In the genomic region with DNA sequence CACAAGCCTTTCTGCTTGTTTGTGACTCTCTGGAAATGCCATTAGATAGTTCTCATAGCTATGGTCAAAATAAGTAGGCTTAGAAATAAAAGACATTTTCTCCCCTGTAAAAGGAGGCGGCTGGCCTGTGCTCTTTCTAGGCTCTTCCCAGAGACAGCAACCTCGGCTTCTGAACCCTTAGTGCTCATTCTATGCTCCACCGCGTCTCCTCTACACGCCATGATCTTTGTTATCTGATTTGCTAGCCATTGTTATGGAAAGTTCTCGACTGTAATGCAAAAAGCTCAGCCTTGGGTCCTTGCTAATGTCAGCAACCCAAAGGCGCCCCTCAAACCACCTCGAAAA, we compare ENCODE assay signal across 8 cellular contexts.
DNase-seq lines count a peak whose midpoint lies in the region; ATAC-seq and TF ChIP-seq lines count a peak whose summit lies in the region.

No MANE protein-coding gene starts in this region.

- ATAC-seq in GM18519 (IDR thresholded peaks at IDR 0.05; ENCODE audit: low FRiP score, unreplicated experiment) (peak; percentile 26), HG03175 (IDR thresholded peaks at IDR 0.05; ENCODE audit: unreplicated experiment) (peak; percentile 9), activated B cell treated with CpG ODN at 0.5 μM for 24 hours (ENCODE audit: low read depth) (peak; percentile 54), GM18858 (IDR thresholded peaks at IDR 0.05; ENCODE audit: unreplicated experiment) (no peak)

- peaks cover 41% of the 10 kb centered on the region for H3K4me1 Mint-ChIP-seq in activated B cell treated with CpG ODN at 0.5 μM for 24 hours
- peaks cover 31% of the 10 kb centered on the region for H3K4me1 Mint-ChIP-seq in neural progenitor cell

- peak; percentile 17 for DNase-seq in activated B cell treated with CpG ODN at 0.5 μM for 24 hours
- peak; percentile 35 for DNase-seq in fibroblast of mammary gland (ENCODE audit: low read depth)
- DNase-seq in neural progenitor cell (ENCODE audit: low spot score): peak; percentile 73
- DNase-seq in SKM-1 (lab: John Stamatoyannopoulos, UW; ENCODE audit: unreplicated experiment): no peak

- H3K9me3 Mint-ChIP-seq in activated B cell treated with CpG ODN at 0.5 μM for 24 hours (no peaks in the 10 kb centered on the region), neural progenitor cell (no peaks in the 10 kb centered on the region)

- intact Hi-C loops in activated B cell treated with CpG ODN at 0.5 μM for 24 hours (cut with micrococcal nuclease): loop anchor here (1.0 to 2.0 kb wide), 5 partner anchors 19 to 360 kb away; a partner anchor contains a TSS

- peaks cover 26% of the 10 kb centered on the region for H3F3A ChIP-seq in neural progenitor cell (ENCODE audit: low read depth)

- no peaks in the 10 kb centered on the region for H3K9me3 ChIP-seq in neural progenitor cell (ENCODE audit: low read depth)

- H3K79me2 ChIP-seq in ACC112 (ENCODE audit: control insufficient read depth, insufficient read depth, low read length, unreplicated experiment) (no peaks in the 10 kb centered on the region), neural progenitor cell (ENCODE audit: low read depth) (no peaks in the 10 kb centered on the region)

- no peak for TF ChIP-seq CTCF in activated B cell treated with CpG ODN at 0.5 μM for 24 hours (IDR thresholded peaks at IDR 0.05)
- TF ChIP-seq CTCF in fibroblast of mammary gland (conservative IDR thresholded peaks at IDR 0.05; ENCODE audit: control insufficient read depth, insufficient read depth, low read depth, low read length): no peak
- no peak for TF ChIP-seq CTCF in neural progenitor cell (IDR thresholded peaks at IDR 0.05)

- H3K27ac ChIP-seq in ACC112 (ENCODE audit: low read depth, low read length): peak overlapping the region; percentile 49; the same call in 1 of the 2 replicates
- peak overlapping the region; percentile 6 for H3K27ac ChIP-seq in neural progenitor cell

- H3K36me3 ChIP-seq in ACC112 (ENCODE audit: insufficient read depth, low read length): no peaks in the 10 kb centered on the region
- no peaks in the 10 kb centered on the region for H3K36me3 ChIP-seq in neural progenitor cell

- no peaks in the 10 kb centered on the region for H3K36me3 Mint-ChIP-seq in activated B cell treated with CpG ODN at 0.5 μM for 24 hours (ENCODE audit: low read depth)
- H3K36me3 Mint-ChIP-seq in neural progenitor cell: no peaks in the 10 kb centered on the region

- peak overlapping the region; percentile 84 for H3K27ac Mint-ChIP-seq in activated B cell treated with CpG ODN at 0.5 μM for 24 hours
- H3K27ac Mint-ChIP-seq in neural progenitor cell: peak overlapping the region; percentile 93

- no peaks in the 10 kb centered on the region for H3K27me3 Mint-ChIP-seq in activated B cell treated with CpG ODN at 0.5 μM for 24 hours
- peaks cover 4% of the 10 kb centered on the region for H3K27me3 Mint-ChIP-seq in neural progenitor cell (ENCODE audit: insufficient read depth, low read depth)

- H3K9ac ChIP-seq in neural progenitor cell: no peak overlapping the region

- H3K4me3 Mint-ChIP-seq in activated B cell treated with CpG ODN at 0.5 μM for 24 hours (peak overlapping the region; percentile 87), neural progenitor cell (peak overlapping the region; percentile 88)

- CTCF ChIA-PET in activated B cell treated with CpG ODN at 0.5 μM for 24 hours (lab: Charles Lee): interaction anchor here (1.0 to 3.9 kb wide), 5 partner anchors 167 to 360 kb away, joined by 3 to 17 read pairs (median 5); no protein-coding TSS in a partner anchor

- H4K20me1 ChIP-seq in neural progenitor cell (ENCODE audit: low read depth): no peaks in the 10 kb centered on the region

- H3K4me1 ChIP-seq in ACC112 (ENCODE audit: control insufficient read depth, insufficient read depth, low read length, unreplicated experiment): peaks cover 14% of the 10 kb centered on the region
- H3K4me1 ChIP-seq in neural progenitor cell: peaks cover 19% of the 10 kb centered on the region

- H2AFZ ChIP-seq in ACC112 (ENCODE audit: low read length, unreplicated experiment) (peak overlapping the region; percentile 92), neural progenitor cell (replicated peaks) (peak overlapping the region; percentile 45)

- POLR2A ChIA-PET in activated B cell treated with CpG ODN at 0.5 μM for 24 hours (lab: Charles Lee): interaction anchor here (0.6 to 1.2 kb wide), 4 partner anchors 65 to 736 kb away, joined by 3 to 5 read pairs (median 4); a partner anchor contains a TSS

- peak overlapping the region; percentile 92 for H3K4me2 ChIP-seq in neural progenitor cell

- H3K4me3 ChIP-seq in ACC112 (ENCODE audit: low read depth, low read length) (peak overlapping the region; percentile 83), fibroblast of mammary gland (ENCODE audit: control insufficient read depth, low read depth, low read length) (peak overlapping the region; percentile 50), neural progenitor cell (peak overlapping the region; percentile 70)

- H3K27me3 ChIP-seq in ACC112 (ENCODE audit: insufficient read depth, low read length) (no peaks in the 10 kb centered on the region), neural progenitor cell (peaks cover 70% of the 10 kb centered on the region)
